ENCODE assay signal across 28 cellular contexts in the genomic region with DNA sequence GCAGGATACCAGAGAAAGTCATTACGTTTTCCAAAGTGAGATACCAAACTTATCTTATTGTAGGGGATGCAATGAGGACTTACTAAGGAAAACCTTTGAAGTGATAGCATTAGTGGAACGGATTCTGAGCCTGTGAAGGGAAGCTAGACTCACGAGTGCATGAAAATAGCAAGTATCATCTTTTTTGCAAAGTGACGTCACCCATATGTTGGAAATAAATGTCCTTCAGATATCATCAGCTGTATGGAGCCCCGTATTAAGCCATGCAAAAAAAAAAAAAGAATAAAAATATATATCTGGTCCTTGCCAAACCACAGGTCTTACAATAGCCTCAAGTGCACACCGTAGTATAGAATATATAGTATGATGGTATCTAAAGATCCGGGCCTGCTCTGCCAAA. TPM values are rescaled to one million over a fixed set of nuclear protein-coding genes. Genes with fewer than 3 reads are reported as not detected.
"Had no signal": no experiment of that assay in that cellular context is flagged by ENCODE, and none has a peak within 500 bp of the region (broad histone marks: within the 10 kb centered on the region; RNA-seq: fewer than 3 reads in every experiment).

No MANE protein-coding gene starts in this region.

- FAIRE-seq: urothelium cell line had no signal

- ATAC-seq: natural killer cell; psoas muscle; right cardiac atrium; sciatic nerve; stimulated activated effector memory CD8-positive, alpha-beta T cell treated with anti-CD3 and anti-CD28 coated beads, Interleukin-12 subunit alpha, Interleukin-12 subunit beta, amount 100 ng/mL, for 72 hours; stimulated activated naive B cell treated with anti-CD40 and anti-IgM and Interleukin-4, amounts not matched to agents 10 μg/mL and 1 μg/mL and 100 μg/mL, for 72 hours had no signal

- H3K4me3 ChIP-seq: neural progenitor cell, ovary, psoas muscle, skin epidermis, smooth muscle cell, stomach, thoracic aorta, thyroid gland, tibial nerve, upper lobe of left lung, vagina had no signal

- H3K9me3 ChIP-seq: ovary, psoas muscle, stomach, thoracic aorta, thyroid gland, tibial nerve, upper lobe of left lung, vagina had no signal

- H3K27ac ChIP-seq: neural progenitor cell, ovary, parathyroid adenoma, psoas muscle, skin epidermis, stomach, thoracic aorta, thyroid gland, tibial nerve, upper lobe of left lung, vagina had no signal

- DNase-seq: natural killer cell; occipital lobe; ovary; posterior cingulate gyrus; psoas muscle; right cardiac atrium; stimulated activated CD4-positive, alpha-beta T cell treated with anti-CD3 and anti-CD28 coated beads, Interleukin-15, amount 100 ng/mL, for 24 hours; stimulated activated CD4-positive, alpha-beta T cell treated with anti-CD3 and anti-CD28 coated beads, Interleukin-2, amount 100 ng/mL, for 24 hours; stimulated activated CD4-positive, alpha-beta T cell treated with anti-CD3 and anti-CD28 coated beads, Interleukin-2, amount 100 ng/mL, for 48 hours; stimulated activated CD4-positive, alpha-beta T cell treated with anti-CD3 and anti-CD28 coated beads, Interleukin-4, amount 100 ng/mL, for 24 hours; stimulated activated naive B cell treated with anti-CD40 and anti-IgM and Interleukin-4, amounts not matched to agents 10 μg/mL and 1 μg/mL and 100 μg/mL, for 72 hours; stimulated activated naive CD4-positive, alpha-beta T cell treated with Interleukin-2 at 50 U/mL for 16 hours; stomach; thyroid gland; trophoblast cell; upper lobe of left lung had no signal

- H3K4me2 ChIP-seq: neural progenitor cell, smooth muscle cell had no signal

- H3K79me2 ChIP-seq: parathyroid adenoma had no signal

- H3K36me3 ChIP-seq: neural progenitor cell, ovary, stomach, thoracic aorta, thyroid gland, tibial nerve, upper lobe of left lung, vagina had no signal

- H2AFZ ChIP-seq: neural progenitor cell, parathyroid adenoma had no signal

- H3K9ac ChIP-seq: neural progenitor cell, parathyroid adenoma had no signal

- H3K4me1 ChIP-seq: neural progenitor cell, parathyroid adenoma, psoas muscle, stomach, thyroid gland, tibial nerve, upper lobe of left lung, vagina had no signal

- H3K27me3 ChIP-seq: neural progenitor cell, ovary, stomach, thyroid gland, tibial nerve, upper lobe of left lung, vagina had no signal

RNA-seq across cellular contexts. Expression of gene ITM2A, which starts 46.8 kb away (rescaled TPM):
- total RNA-seq: osteoblast had no signal
- polyA plus RNA-seq: neural cell had no signal
